Comparison of ENCODE assay signal across 8 cellular contexts in the genomic region with DNA sequence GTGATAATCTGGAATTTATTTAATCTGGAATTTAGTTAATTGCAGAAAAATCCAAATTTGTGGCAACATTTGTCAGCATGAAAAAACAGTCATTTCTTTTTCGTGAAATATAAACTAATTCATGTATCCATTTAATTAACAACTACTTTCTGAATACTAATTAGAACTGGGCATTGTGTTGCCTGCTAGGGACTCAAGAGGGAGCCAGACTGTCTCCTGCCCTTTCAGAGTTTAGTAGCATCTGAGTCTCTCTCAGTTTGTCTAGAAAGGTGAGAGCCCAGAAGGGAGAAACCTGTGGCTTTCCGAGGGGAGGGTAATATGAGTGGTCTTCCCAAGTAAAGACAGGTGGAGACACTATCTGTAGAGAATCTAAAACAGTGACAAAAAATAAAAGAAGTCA.
DNase-seq lines count a peak whose midpoint lies in the region; ATAC-seq and TF ChIP-seq lines count a peak whose summit lies in the region.

No MANE protein-coding gene starts in this region.

- H3K4me3 ChIP-seq in BE2C (ENCODE audit: low read depth, low read length) (no peak overlapping the region), brain microvascular endothelial cell (ENCODE audit: low read depth, low read length) (no peak overlapping the region)

- no peaks in the 10 kb centered on the region for H3K9me3 Mint-ChIP-seq in activated T-cell treated with anti-CD3 and anti-CD28 coated beads, Interleukin-2, amount 50 U/mL, for 4 hours
- H3K9me3 Mint-ChIP-seq in naive thymus-derived CD8-positive, alpha-beta T cell, result peaks cover 5 to 32% (median 15%) of the 10 kb centered on the region in 9 donors

- H3K27ac Mint-ChIP-seq in naive thymus-derived CD8-positive, alpha-beta T cell, result no peak overlapping the region

- POLR2A ChIA-PET in naive thymus-derived CD8-positive, alpha-beta T cell (lab: Charles Lee), result no interaction called here

- H3K4me3 Mint-ChIP-seq in activated T-cell treated with anti-CD3 and anti-CD28 coated beads, Interleukin-2, amount 50 U/mL, for 4 hours, result no peak overlapping the region
- H3K4me3 Mint-ChIP-seq in naive thymus-derived CD8-positive, alpha-beta T cell, result no peak overlapping the region

- in situ Hi-C loops in brain microvascular endothelial cell (cut with HindIII; ENCODE audit: low pct_ligation_motif_present, low sequenced_read_pairs), result no loop called here

- H3K4me1 Mint-ChIP-seq in activated T-cell treated with anti-CD3 and anti-CD28 coated beads, Interleukin-2, amount 50 U/mL, for 4 hours (ENCODE audit: low read depth), result no peaks in the 10 kb centered on the region
- H3K4me1 Mint-ChIP-seq in naive thymus-derived CD8-positive, alpha-beta T cell, result no peaks in the 10 kb centered on the region

- peak; percentile 29; the same call in 1 of the 2 replicates for TF ChIP-seq CTCF in BE2C (IDR thresholded peaks at IDR 0.05; ENCODE audit: low read depth, low read length)
- TF ChIP-seq CTCF in brain microvascular endothelial cell (IDR thresholded peaks at IDR 0.05; ENCODE audit: low read depth, low read length, missing control alignments), result peak; percentile 66

- no peak for DNase-seq in BE2C
- DNase-seq in brain microvascular endothelial cell, result no peak
- DNase-seq in activated T-cell treated with anti-CD3 and anti-CD28 coated beads, Interleukin-2, amount 50 U/mL, for 4 hours, result no peak
- no peak for DNase-seq in activated CD4-positive, CD25-positive, alpha-beta regulatory T cell (lab: John Stamatoyannopoulos, UW)
- no peak for DNase-seq in naive thymus-derived CD8-positive, alpha-beta T cell
- DNase-seq in effector CD4-positive, alpha-beta T cell, result no peak

- H3K27ac ChIP-seq in brain microvascular endothelial cell, result no peak overlapping the region

- H3K9me3 ChIP-seq in BE2C, result no peaks in the 10 kb centered on the region

- H3K36me3 ChIP-seq in BE2C (no peaks in the 10 kb centered on the region), brain microvascular endothelial cell (replicated peaks) (no peaks in the 10 kb centered on the region)

- H3K27me3 Mint-ChIP-seq in activated T-cell treated with anti-CD3 and anti-CD28 coated beads, Interleukin-2, amount 50 U/mL, for 4 hours (ENCODE audit: low read depth), result peaks cover 3% of the 10 kb centered on the region
- H3K27me3 Mint-ChIP-seq in naive thymus-derived CD8-positive, alpha-beta T cell, result peaks cover 0 to 38% (median 9%) of the 10 kb centered on the region in 5 donors

- ATAC-seq in GM19023 (IDR thresholded peaks at IDR 0.05; ENCODE audit: unreplicated experiment), result peak; percentile 80
- ATAC-seq in HG03159 (IDR thresholded peaks at IDR 0.05; ENCODE audit: unreplicated experiment), result peak; percentile 69
- no peak for ATAC-seq in activated T-cell treated with anti-CD3 and anti-CD28 coated beads, Interleukin-2, amount 50 U/mL, for 4 hours
- ATAC-seq in naive thymus-derived CD8-positive, alpha-beta T cell, result no peak

- H3K27me3 ChIP-seq in BE2C, result peaks cover 2% of the 10 kb centered on the region
- H3K27me3 ChIP-seq in brain microvascular endothelial cell (replicated peaks), result no peaks in the 10 kb centered on the region

- no peaks in the 10 kb centered on the region for H3K36me3 Mint-ChIP-seq in activated T-cell treated with anti-CD3 and anti-CD28 coated beads, Interleukin-2, amount 50 U/mL, for 4 hours (ENCODE audit: insufficient read depth)
- peaks cover 0 to 17% (median 0%) of the 10 kb centered on the region in 3 donors for H3K36me3 Mint-ChIP-seq in naive thymus-derived CD8-positive, alpha-beta T cell

- H3K4me1 ChIP-seq in BE2C, result no peaks in the 10 kb centered on the region

Comparison
In these comparisons a context has a peak if more than half of its experiments do, and no peak if none do; other contexts are left out.
1. ATAC-seq: peak in GM19023 (single experiment) and HG03159 (single experiment); none in activated T-cell treated with anti-CD3 and anti-CD28 coated beads, Interleukin-2, amount 50 U/mL, for 4 hours (0 of 2) and naive thymus-derived CD8-positive, alpha-beta T cell (0 of 2).